In genomic region chr1:120414911-120415480, GRCh38 we compare ENCODE assay signal across 8 cellular contexts. TPM values are rescaled to one million over a fixed set of nuclear protein-coding genes. Genes with fewer than 3 reads are reported as not detected.
DNase-seq lines count a peak whose midpoint lies in the region; ATAC-seq and TF ChIP-seq lines count a peak whose summit lies in the region.
"Not testable (repeated sequence)": the region's sequence is repeated elsewhere in the genome, so short reads cannot be mapped to it uniquely, and the experiment has no call there.

TSS of gene NBPF8 (plus strand) at chr1:120415035. CDS start at chr1:120436523, 21,488 bp downstream.

- H3K36me3 ChIP-seq in duodenal mucosa (ENCODE audit: control insufficient read depth in 1 of 2, insufficient read depth in 2 of 2, low read length in 2 of 2); liver (ENCODE audit: control insufficient read depth in 4 of 4, insufficient read depth in 3 of 4, low read depth in 1 of 4, low read length in 3 of 4): not testable (repeated sequence)

- not testable (repeated sequence) for TF ChIP-seq CTCF in liver (IDR thresholded peaks at IDR 0.05; ENCODE audit: low read depth, low read length, missing input control)

- not testable (repeated sequence) for H3K27me3 ChIP-seq in duodenal mucosa (ENCODE audit: control insufficient read depth in 1 of 2, insufficient read depth in 2 of 2, low read length in 2 of 2); liver (ENCODE audit: control insufficient read depth in 4 of 4, insufficient read depth in 4 of 4, low read length in 3 of 4)

- in situ Hi-C loops in ACHN (cut with HindIII; ENCODE audit: low pct_ligation_motif_present, low pct_unique_long_range_greater_than_20kb, low sequenced_read_pairs), result not testable (repeated sequence)

- not testable (repeated sequence) for H3K9ac ChIP-seq in duodenal mucosa (ENCODE audit: low read depth in 1 of 2, low read length in 2 of 2)
- peak within 1 kb of the TSS in 1 of 2 donors; percentile 59 for H3K9ac ChIP-seq in liver (ENCODE audit: low read depth in 1 of 2, low read length in 2 of 2)

- H3K4me1 ChIP-seq in duodenal mucosa (ENCODE audit: control insufficient read depth in 1 of 2, insufficient read depth in 2 of 2, low read length in 2 of 2); liver (ENCODE audit: control insufficient read depth in 4 of 4, insufficient read depth in 4 of 4, low read length in 3 of 4): not testable (repeated sequence)

- H3K9me3 ChIP-seq in duodenal mucosa (ENCODE audit: control insufficient read depth in 1 of 2, low read length in 2 of 2); liver (ENCODE audit: control insufficient read depth in 4 of 4, low read length in 3 of 4): not testable (repeated sequence)

- WGBS in liver, result under 1% methylated on average over 49 of the region's 64 CpGs

- not testable (repeated sequence) for H3K27ac ChIP-seq in duodenal mucosa (ENCODE audit: low read depth, low read length)
- H3K27ac ChIP-seq in liver (ENCODE audit: low read depth in 1 of 2, low read length in 2 of 2), result peak within 1 kb of the TSS; percentile 37 to 66

- peak; percentile 97 for ATAC-seq in GM19438 (IDR thresholded peaks at IDR 0.05; ENCODE audit: low read depth, unreplicated experiment)
- ATAC-seq in HG03439 (IDR thresholded peaks at IDR 0.05; ENCODE audit: unreplicated experiment), result peak; percentile 98

- DNase-seq in ACHN (peak; percentile 50), NOMO-1 treated with DMSO at 0.1 percent for 48 hours (lab: John Stamatoyannopoulos, UW; ENCODE audit: unreplicated experiment) (peak; percentile 21)
- DNase-seq in activated CD8-positive, alpha-beta memory T cell treated with anti-CD3 and anti-CD28 coated beads for 24 hours, result peak; percentile 82
- DNase-seq in stimulated activated CD4-positive, alpha-beta T cell treated with anti-CD3 and anti-CD28 coated beads, Interleukin-1b, Interleukin-23, amount 100 ng/mL, for 24 hours (ENCODE audit: low read depth in 4 of 4, low spot score in 1 of 4), result peak; percentile 20 to 59 (median 39)

- H3K4me3 ChIP-seq in duodenal mucosa (ENCODE audit: low read depth in 1 of 2, low read length in 2 of 2), result peak within 1 kb of the TSS; percentile 50 to 65
- peak within 1 kb of the TSS; percentile 47 to 63 (median 56) for H3K4me3 ChIP-seq in liver (ENCODE audit: low read depth in 1 of 3, low read length in 3 of 3)

- not testable (repeated sequence) for TF ChIP-seq RAD21 in liver (IDR thresholded peaks at IDR 0.05)

TF ChIP-seq in liver, 16 proteins besides CTCF, POLR2A, EP300 and RAD21:
- TF ChIP-seq YY1 (IDR thresholded peaks at IDR 0.05), result peak; percentile 39

RNA-seq across cellular contexts. Expression of gene NBPF8, which starts in this region (rescaled TPM):
- 10 to 100 TPM in 1 of 2 donors, 1 to 10 TPM in 1; 2.6 to 42.2 TPM for total RNA-seq in liver
- polyA plus RNA-seq in liver, result 10 to 100 TPM in 1 of 2 donors, 1 to 10 TPM in 1; 7.8 to 15.1 TPM

Comparison
In these comparisons a context has a peak if more than half of its experiments do, and no peak if none do; other contexts are left out.
1. DNase-seq: peak in every context shown above with its lines; median percentile 82 in activated CD8-positive, alpha-beta memory T cell treated with anti-CD3 and anti-CD28 coated beads for 24 hours; 50 in ACHN; 39 in stimulated activated CD4-positive, alpha-beta T cell treated with anti-CD3 and anti-CD28 coated beads, Interleukin-1b, Interleukin-23, amount 100 ng/mL, for 24 hours; 21 in NOMO-1 treated with DMSO at 0.1 percent for 48 hours.